ENCODE assay signal across 15 cellular contexts in the genomic region with DNA sequence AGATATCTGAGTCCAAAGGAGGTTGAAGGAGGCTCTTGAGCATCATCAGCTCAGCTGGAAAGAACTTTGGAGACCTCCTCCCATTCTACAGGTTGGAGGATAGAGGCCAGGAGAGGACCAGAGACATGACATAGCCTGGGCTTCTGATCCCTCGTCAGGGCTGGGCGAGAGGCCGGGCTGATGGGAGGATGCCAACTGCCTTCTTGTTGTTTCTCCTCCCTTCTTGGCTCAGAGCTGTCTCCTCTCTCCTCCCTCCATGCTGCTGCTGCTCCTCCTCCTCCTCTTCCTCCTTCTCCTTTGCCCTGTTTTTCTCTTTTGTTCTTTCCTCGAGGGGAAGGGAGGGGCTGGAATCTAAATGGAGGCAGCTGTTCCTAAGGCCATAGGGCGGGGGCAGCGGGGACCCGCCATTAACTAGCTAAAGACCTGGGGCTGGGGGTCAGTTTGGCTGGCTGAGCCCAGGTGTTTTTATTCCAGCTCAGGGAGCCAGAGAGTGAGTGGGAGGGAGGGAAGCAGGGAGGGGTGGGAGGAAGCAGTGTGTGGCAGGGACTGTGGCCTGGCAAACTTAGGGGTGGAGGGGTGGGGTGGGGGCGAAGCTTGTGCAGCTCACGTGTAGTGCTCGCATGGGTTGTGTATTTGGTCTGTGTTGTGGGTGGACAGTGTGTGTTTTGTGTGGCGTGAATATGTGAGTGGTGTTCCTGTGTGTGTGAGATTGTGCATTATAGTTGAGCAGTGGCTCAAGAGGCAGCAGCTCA.
DNase-seq lines count a peak whose midpoint lies in the region; ATAC-seq and TF ChIP-seq lines count a peak whose summit lies in the region.
"Had no signal": no experiment of that assay in that cellular context is flagged by ENCODE, and none has a peak within 500 bp of the region (broad histone marks: within the 10 kb centered on the region; RNA-seq: fewer than 3 reads in every experiment).

No MANE protein-coding gene starts in this region.

- DNase-seq in left cardiac atrium = peak; percentile 56
- no peak for DNase-seq in cardiac septum (ENCODE audit: low spot score)
- DNase-seq in left kidney (ENCODE audit: low read depth, low spot score) = peak; percentile 67
- peak; percentile 53 to 58 for DNase-seq in uterus
- no peak for DNase-seq in NCI-H2227 (lab: John Stamatoyannopoulos, UW; ENCODE audit: unreplicated experiment)
- DNase-seq in Peyer's patch = no peak
- DNase-seq in NCI-H1436 treated with DMSO at 0.1 percent for 48 hours (lab: John Stamatoyannopoulos, UW) = no peak
- DNase-seq: activated CD4-positive, alpha-beta memory T cell treated with anti-CD3 and anti-CD28 coated beads for 36 hours; amniotic stem cell; Caco-2; stimulated activated naive CD4-positive, alpha-beta T cell had no signal

- TF ChIP-seq POLR2A in uterus (IDR thresholded peaks at IDR 0.05) (no peak), Peyer's patch (IDR thresholded peaks at IDR 0.05) (no peak)

- intact Hi-C loops in left cardiac atrium (cut with DNase I) (no loop called here), cardiac septum (cut with DNase I) (no loop called here), uterus (cut with DNase I; ENCODE audit: low total_unique reads) (no loop called here)

- H3K4me3 ChIP-seq in uterus = no peak overlapping the region
- H3K4me3 ChIP-seq in Peyer's patch = no peak overlapping the region
- H3K4me3 ChIP-seq: GM12878, heart right ventricle, smooth muscle cell had no signal

- peaks cover 57% of the 10 kb centered on the region for H3K4me1 Mint-ChIP-seq in brain

- H3K27ac ChIP-seq in uterus (peak overlapping the region in 1 of 2 donors; percentile 38), Peyer's patch (no peak overlapping the region)
- H3K27ac ChIP-seq: heart right ventricle had no signal

- ATAC-seq in left cardiac atrium = peak in 1 of 2 donors; percentile 48
- ATAC-seq: GM12878 had no signal

- peak overlapping the region in 2 of 5 experiments; percentile 4 to 13 for H3K4me3 Mint-ChIP-seq in brain
- H3K4me3 Mint-ChIP-seq: activated CD4-positive, alpha-beta memory T cell treated with anti-CD3 and anti-CD28 coated beads for 36 hours had no signal

- H3K36me3 Mint-ChIP-seq in brain = no peaks in the 10 kb centered on the region
- H3K36me3 Mint-ChIP-seq: activated CD4-positive, alpha-beta memory T cell treated with anti-CD3 and anti-CD28 coated beads for 36 hours had no signal

- no peak for TF ChIP-seq CTCF in brain (conservative IDR thresholded peaks at IDR 0.05)
- TF ChIP-seq CTCF in uterus (IDR thresholded peaks at IDR 0.05) = no peak
- no peak for TF ChIP-seq CTCF in Peyer's patch (IDR thresholded peaks at IDR 0.05)

- H3K9me3 ChIP-seq in uterus (no peaks in the 10 kb centered on the region), Peyer's patch (no peaks in the 10 kb centered on the region)
- H3K9me3 ChIP-seq: Caco-2, heart right ventricle had no signal

- peak overlapping the region; percentile 63 to 88 (median 80) for H3K27ac Mint-ChIP-seq in brain
- H3K27ac Mint-ChIP-seq: activated CD4-positive, alpha-beta memory T cell treated with anti-CD3 and anti-CD28 coated beads for 36 hours had no signal

- H3K4me1 ChIP-seq in uterus (no peaks in the 10 kb centered on the region), Peyer's patch (peaks cover 0 to 5% (median 0%) of the 10 kb centered on the region in 4 donors)
- H3K4me1 ChIP-seq: Caco-2 had no signal

- peaks cover 0 to 9% (median 0%) of the 10 kb centered on the region in 5 experiments for H3K9me3 Mint-ChIP-seq in brain
- H3K9me3 Mint-ChIP-seq: activated CD4-positive, alpha-beta memory T cell treated with anti-CD3 and anti-CD28 coated beads for 36 hours had no signal

- H3K27me3 Mint-ChIP-seq in brain = peaks cover 14% of the 10 kb centered on the region

- H3K36me3 ChIP-seq in uterus (no peaks in the 10 kb centered on the region), Peyer's patch (no peaks in the 10 kb centered on the region)
- H3K36me3 ChIP-seq: heart right ventricle had no signal

- H3K27me3 ChIP-seq in uterus (no peaks in the 10 kb centered on the region), Peyer's patch (no peaks in the 10 kb centered on the region)

Comparison
In these comparisons a context has a peak if more than half of its experiments do, and no peak if none do; other contexts are left out.
1. DNase-seq: peak in left cardiac atrium (single experiment), left kidney (single experiment) and uterus (2 of 2); none in cardiac septum (single experiment), NCI-H2227 (single experiment), Peyer's patch (0 of 3) and NCI-H1436 treated with DMSO at 0.1 percent for 48 hours (single experiment).